11 cellular contexts compared by ENCODE assay signal in the genomic region with DNA sequence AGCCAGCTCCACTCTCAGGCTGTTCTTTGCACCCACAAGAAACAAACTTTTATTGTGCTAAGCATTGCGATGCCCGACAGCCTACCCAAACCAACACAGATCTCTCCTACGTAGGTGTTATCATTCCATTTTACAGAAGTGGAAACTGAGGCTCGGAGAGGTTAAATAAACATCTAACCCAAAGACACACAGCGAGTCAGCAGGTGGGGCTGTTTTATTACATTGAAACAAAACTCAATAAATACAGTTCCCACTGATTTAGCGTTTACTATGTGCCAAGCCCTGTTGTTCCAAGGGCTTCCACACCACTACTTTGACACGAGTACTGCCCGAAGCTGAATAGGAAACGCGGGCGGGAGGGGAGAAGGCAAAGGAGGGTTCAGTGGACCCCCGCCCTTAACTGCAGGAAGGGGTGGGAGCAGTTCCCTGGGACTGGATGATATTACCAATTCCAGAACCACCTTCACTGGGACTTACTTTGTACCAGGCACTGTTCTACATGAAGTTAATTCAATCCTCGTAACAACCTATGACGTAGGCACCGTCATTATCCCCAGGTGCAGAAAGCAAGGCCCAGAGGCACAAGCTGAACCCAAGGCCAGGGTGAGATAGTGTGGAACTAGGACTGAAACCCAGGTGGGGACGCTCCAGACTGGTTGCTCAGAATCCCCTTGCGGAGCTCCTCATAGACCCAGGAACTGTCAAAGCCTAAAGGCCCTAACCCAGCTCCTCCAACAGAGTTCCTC. TPM values are rescaled to one million over a fixed set of nuclear protein-coding genes. Genes with fewer than 3 reads are reported as not detected.
DNase-seq lines count a peak whose midpoint lies in the region; FAIRE-seq and TF ChIP-seq lines count a peak whose summit lies in the region.
"Had no signal": no experiment of that assay in that cellular context is flagged by ENCODE, and none has a peak within 500 bp of the region (broad histone marks: within the 10 kb centered on the region; RNA-seq: fewer than 3 reads in every experiment).

No MANE protein-coding gene starts in this region.

- H3K4me1 ChIP-seq in GM23248 (ENCODE audit: insufficient read depth) (peaks cover 36% of the 10 kb centered on the region), astrocyte (ENCODE audit: insufficient read depth, low read length) (peaks cover 39% of the 10 kb centered on the region), hepatocyte (ENCODE audit: insufficient read depth) (peaks cover 22% of the 10 kb centered on the region), smooth muscle cell (ENCODE audit: low read depth) (peaks cover 25% of the 10 kb centered on the region)

- H3K36me3 ChIP-seq in GM23248 (ENCODE audit: low read depth) (peaks cover 4% of the 10 kb centered on the region; the same call in 1 of the 2 replicates), astrocyte (ENCODE audit: insufficient read depth, low read length) (peaks cover 6% of the 10 kb centered on the region), hepatocyte (replicated peaks; ENCODE audit: insufficient read depth, low read depth) (no peaks in the 10 kb centered on the region), smooth muscle cell (ENCODE audit: low read depth) (no peaks in the 10 kb centered on the region)

- H4K20me1 ChIP-seq in GM23248 (ENCODE audit: insufficient read depth): no peaks in the 10 kb centered on the region
- peaks cover 73% of the 10 kb centered on the region for H4K20me1 ChIP-seq in astrocyte (ENCODE audit: insufficient read depth, low read length)
- H4K20me1 ChIP-seq in hepatocyte (ENCODE audit: insufficient read depth, poor library complexity, severe bottlenecking): no peaks in the 10 kb centered on the region
- peaks cover 39% of the 10 kb centered on the region for H4K20me1 ChIP-seq in smooth muscle cell (ENCODE audit: low read depth)

- H2AFZ ChIP-seq in GM23248: 0 out of 2 replicates have a peak overlapping the region, but pooled peaks have one; percentile 17
- no peak overlapping the region for H2AFZ ChIP-seq in astrocyte (ENCODE audit: low read depth, low read length)
- H2AFZ ChIP-seq in hepatocyte: no peak overlapping the region
- H2AFZ ChIP-seq in smooth muscle cell (ENCODE audit: low read depth): no peak overlapping the region

- H3K9ac ChIP-seq in GM23248 (peak overlapping the region; percentile 64), astrocyte (ENCODE audit: low read length) (peak overlapping the region; percentile 80), smooth muscle cell (ENCODE audit: low read depth) (peak overlapping the region; percentile 22)

- H3K4me3 Mint-ChIP-seq in astrocyte (ENCODE audit: unreplicated experiment): peak overlapping the region; percentile 27

- H3F3A ChIP-seq in GM23248 (ENCODE audit: insufficient read depth): peaks cover 12% of the 10 kb centered on the region; the same call in 1 of the 2 replicates
- peaks cover 15% of the 10 kb centered on the region for H3F3A ChIP-seq in smooth muscle cell (ENCODE audit: low read depth)

- H3K27me3 Mint-ChIP-seq in astrocyte (ENCODE audit: low read depth, unreplicated experiment): no peaks in the 10 kb centered on the region

- FAIRE-seq in astrocyte (lab: Jason Lieb, UNC): peak; percentile 13

- POLR2A ChIA-PET in HEK293T (lab: Yijun Ruan, JAX): interaction anchor here (0.9 to 2.3 kb wide), 5 partner anchors 10 to 35 kb away, joined by 3 to 5 read pairs (median 3); a partner anchor contains a TSS

- H3K36me3 Mint-ChIP-seq in astrocyte (ENCODE audit: low read depth, unreplicated experiment): peaks cover 13% of the 10 kb centered on the region

- H3K79me2 ChIP-seq in GM23248 (ENCODE audit: insufficient read depth) (peaks cover 62% of the 10 kb centered on the region), astrocyte (ENCODE audit: insufficient read depth, low read length) (peaks cover 98% of the 10 kb centered on the region), hepatocyte (no peaks in the 10 kb centered on the region), smooth muscle cell (ENCODE audit: low read depth) (peaks cover 61% of the 10 kb centered on the region)

- H3K4me1 Mint-ChIP-seq in astrocyte (ENCODE audit: low read depth, unreplicated experiment): peaks cover 31% of the 10 kb centered on the region

- no peak for TF ChIP-seq CTCF in astrocyte (IDR thresholded peaks at IDR 0.05; ENCODE audit: insufficient read depth, low read depth, low read length)
- TF ChIP-seq CTCF in hepatocyte (IDR thresholded peaks at IDR 0.05; ENCODE audit: poor library complexity): peak; percentile 14
- TF ChIP-seq CTCF in smooth muscle cell (IDR thresholded peaks at IDR 0.05; ENCODE audit: borderline replicate concordance, insufficient read depth, poor library complexity, severe bottlenecking): no peak

- no peaks in the 10 kb centered on the region for H3K27me3 ChIP-seq in GM23248 (replicated peaks; ENCODE audit: insufficient read depth)
- no peaks in the 10 kb centered on the region for H3K27me3 ChIP-seq in astrocyte (ENCODE audit: insufficient read depth, low read length)
- H3K27me3 ChIP-seq in hepatocyte: no peaks in the 10 kb centered on the region
- H3K27me3 ChIP-seq in smooth muscle cell (ENCODE audit: low read depth): no peaks in the 10 kb centered on the region

- H3K9me3 Mint-ChIP-seq in astrocyte (ENCODE audit: unreplicated experiment): peaks cover 7% of the 10 kb centered on the region

- 63 to 67% methylated on average over 17 of the region's 17 CpGs for WGBS in GM23248 (ENCODE audit: low coverage in 1 of 2, low lambda C conversion rate in 2 of 2, missing lambda C conversion rate in 2 of 2), 2 experiments
- 90% methylated on average over 17 of the region's 17 CpGs for WGBS in hepatocyte (ENCODE audit: low lambda C conversion rate, missing lambda C conversion rate)
- WGBS in smooth muscle cell (ENCODE audit: low lambda C conversion rate): 91% methylated on average over 17 of the region's 17 CpGs

- CTCF ChIA-PET in HEK293T (lab: Yijun Ruan, JAX): interaction anchor here (1.2 to 1.9 kb wide), 3 partner anchors 9 to 15 kb away, joined by 4 to 15 read pairs (median 8); no protein-coding TSS in a partner anchor

- H3K9me3 ChIP-seq in GM23248 (ENCODE audit: low read depth): no peaks in the 10 kb centered on the region
- no peaks in the 10 kb centered on the region for H3K9me3 ChIP-seq in astrocyte (ENCODE audit: insufficient read depth, low read depth, low read length)
- no peaks in the 10 kb centered on the region for H3K9me3 ChIP-seq in hepatocyte (ENCODE audit: low read depth)
- H3K9me3 ChIP-seq in smooth muscle cell (replicated peaks; ENCODE audit: low read depth): no peaks in the 10 kb centered on the region

- peak overlapping the region; percentile 58 for H3K27ac Mint-ChIP-seq in astrocyte (ENCODE audit: unreplicated experiment)

- DNase-seq in GM23248: no peak
- DNase-seq in astrocyte (ENCODE audit: low read depth): no peak
- DNase-seq in hepatocyte (ENCODE audit: low spot score): no peak
- no peak for DNase-seq in smooth muscle cell (lab: John Stamatoyannopoulos, UW; ENCODE audit: unreplicated experiment)
- DNase-seq in stimulated activated CD4-positive, alpha-beta T cell treated with anti-CD3 and anti-CD28 coated beads, Interleukin-12 subunit alpha, Interleukin-12 subunit beta, amount 100 ng/mL, for 4 hours: no peak
- no peak for DNase-seq in NCI-H2196 treated with DMSO at 0.1 percent for 48 hours (lab: John Stamatoyannopoulos, UW; ENCODE audit: unreplicated experiment)
- DNase-seq in HEK293T (ENCODE audit: extremely low spot score): no peak
- DNase-seq in AG08395 (ENCODE audit: low spot score): no peak
- DNase-seq: GDM1, NCI-H1436, SW 1271 had no signal

- H3K27ac ChIP-seq in GM23248 (peak overlapping the region; percentile 84), astrocyte (ENCODE audit: low read depth, low read length) (peak overlapping the region; percentile 78), hepatocyte (peak overlapping the region; percentile 71), smooth muscle cell (ENCODE audit: low read depth) (peak overlapping the region; percentile 85)

- in situ Hi-C loops in GM23248 (cut with MboI): no loop called here

- peak overlapping the region; percentile 30; the same call in 1 of the 2 replicates for H3K4me3 ChIP-seq in GM23248
- H3K4me3 ChIP-seq in astrocyte (ENCODE audit: insufficient read depth, low read depth, low read length): no peak overlapping the region
- no peak overlapping the region for H3K4me3 ChIP-seq in hepatocyte
- H3K4me3 ChIP-seq in smooth muscle cell: no peak overlapping the region

- H3K4me2 ChIP-seq in GM23248 (ENCODE audit: unreplicated experiment) (peak overlapping the region; percentile 52), astrocyte (ENCODE audit: low read length) (peak overlapping the region; percentile 78), hepatocyte (peak overlapping the region; percentile 48), smooth muscle cell (peak overlapping the region; percentile 71)

- H3K9me2 ChIP-seq in GM23248 (ENCODE audit: insufficient read depth) (no peaks in the 10 kb centered on the region), hepatocyte (replicated peaks; ENCODE audit: insufficient read depth) (no peaks in the 10 kb centered on the region)

TF ChIP-seq in HEK293T, 16 proteins besides CTCF, POLR2A, EP300 and RAD21 (continues in another document):
- TF ChIP-seq FOXA1 (IDR thresholded peaks at IDR 0.05): no peak
- no peak for TF ChIP-seq ARNT (IDR thresholded peaks at IDR 0.05)
- TF ChIP-seq FOXM1 (IDR thresholded peaks at IDR 0.05; ENCODE audit: borderline replicate concordance): no peak
- TF ChIP-seq LEF1 (IDR thresholded peaks at IDR 0.05; ENCODE audit: borderline replicate concordance): no peak
- no peak for TF ChIP-seq FOXK2 (IDR thresholded peaks at IDR 0.05)
- no peak for TF ChIP-seq L3MBTL2 (conservative IDR thresholded peaks at IDR 0.05)
- no peak for TF ChIP-seq ELF4 (IDR thresholded peaks at IDR 0.05)
- no peak for TF ChIP-seq ZNF384 (IDR thresholded peaks at IDR 0.05)
- no peak for TF ChIP-seq NFRKB (IDR thresholded peaks at IDR 0.05)

RNA-seq across cellular contexts. Expression of a gene that starts 19.3 kb away (rescaled TPM):
- 13.3 and 26.4 TPM in 2 replicates for total RNA-seq in GM23248 (2014; rRNA removed; shearing (Covaris generic))
- polyA plus RNA-seq in GM23248 (2016; fragmentation: Nextera tagmentation; extraction: Ambion mirVana) (10.9 and 11.2 TPM in 2 replicates), hepatocyte (32.4 and 49.1 TPM in 2 replicates), smooth muscle cell (6.3 and 7.2 TPM in 2 replicates)
- total RNA-seq in astrocyte (10.4 and 13.8 TPM in 2 replicates), hepatocyte (41.4 and 51.7 TPM in 2 replicates), smooth muscle cell (4.6 and 4.8 TPM in 2 replicates)

RNA-seq across cellular contexts. Expression of a gene that starts 34.8 kb away (rescaled TPM):
- 12.8 and 13.2 TPM in 2 replicates for total RNA-seq in GM23248 (2014; rRNA removed; shearing (Covaris generic))
- polyA plus RNA-seq in GM23248 (2016; fragmentation: Nextera tagmentation; extraction: Ambion mirVana) (0.60 and 1.1 TPM in 2 replicates), hepatocyte (0.78 and 0.85 TPM in 2 replicates), smooth muscle cell (3.7 and 5.7 TPM in 2 replicates)
- total RNA-seq in astrocyte (34.2 and 39.6 TPM in 2 replicates), hepatocyte (7.2 and 8.1 TPM in 2 replicates), smooth muscle cell (19.1 and 28.0 TPM in 2 replicates)

Comparison
In these comparisons a context has a peak if more than half of its experiments do, and no peak if none do; other contexts are left out.
1. H3K9ac ChIP-seq: peak in every context shown above with its lines; median percentile 80 in astrocyte; 64 in GM23248; 22 in smooth muscle cell.